ENCODE assay signal across 13 cellular contexts in the genomic region with DNA sequence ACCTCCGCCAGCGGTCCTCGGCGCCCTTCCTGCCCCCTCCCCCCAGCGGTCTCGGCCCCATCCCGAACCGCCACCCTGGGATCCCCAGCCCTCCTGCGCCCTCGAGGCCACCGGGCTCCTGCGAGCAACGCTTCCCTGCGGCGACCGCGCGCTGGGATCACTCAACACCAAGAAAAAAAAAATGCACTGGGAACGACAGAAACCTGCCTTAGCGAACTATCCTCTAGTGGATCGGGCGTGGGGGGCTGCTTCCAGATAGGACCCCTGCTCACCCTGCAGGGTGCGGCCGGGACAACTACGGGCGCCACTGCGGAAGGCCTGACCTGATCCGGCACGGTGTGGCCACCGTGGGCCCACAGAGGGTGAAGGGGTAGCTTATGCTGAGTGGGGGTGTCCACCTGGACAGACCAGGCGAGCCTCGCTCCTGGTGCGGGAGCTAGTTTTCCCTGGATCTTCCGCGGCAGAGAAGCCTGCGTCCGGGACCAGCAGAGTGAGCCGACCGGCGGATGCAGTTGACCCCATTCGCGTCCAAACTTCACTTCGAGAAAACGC. TPM values are rescaled to one million over a fixed set of nuclear protein-coding genes. Genes with fewer than 3 reads are reported as not detected.
DNase-seq lines count a peak whose midpoint lies in the region; ATAC-seq and TF ChIP-seq lines count a peak whose summit lies in the region.
"Had no signal": no experiment of that assay in that cellular context is flagged by ENCODE, and none has a peak within 500 bp of the region (broad histone marks: within the 10 kb centered on the region; RNA-seq: fewer than 3 reads in every experiment).

No MANE protein-coding gene starts in this region.

- peaks cover 68 to 91% (median 87%) of the 10 kb centered on the region in 3 donors for H3K27me3 Mint-ChIP-seq in naive B cell

- no peak overlapping the region for H3K4me2 ChIP-seq in BLaER1

- H3K4me3 ChIP-seq in BLaER1: peak overlapping the region; percentile 4
- peak overlapping the region; percentile 19 to 53 for H3K4me3 ChIP-seq in ascending aorta

- DNase-seq in ELF-1 (ENCODE audit: low read depth, low spot score) (peak; percentile 29), ascending aorta (ENCODE audit: low spot score in 2 of 2) (no peak), naive B cell (no peak), NCI-H510A treated with DMSO at 0.1 percent for 48 hours (lab: John Stamatoyannopoulos, UW) (no peak)
- DNase-seq: NCI-H2081 treated with DMSO at 0.1 percent for 48 hours; stimulated activated naive CD4-positive, alpha-beta T cell treated with Interleukin-2 at 50 U/mL for 16 hours had no signal

- H3K27ac Mint-ChIP-seq in naive B cell: no peak overlapping the region

- peaks cover 42 to 54% (median 51%) of the 10 kb centered on the region in 3 donors for H3K4me1 Mint-ChIP-seq in naive B cell

- H3K27me3 ChIP-seq in BLaER1: peaks cover 95% of the 10 kb centered on the region
- peaks cover 29% of the 10 kb centered on the region for H3K27me3 ChIP-seq in ascending aorta

- intact Hi-C loops in ascending aorta (cut with DNase I): no loop called here

- peaks cover 13% of the 10 kb centered on the region for H3K4me1 ChIP-seq in BLaER1
- peaks cover 9 to 23% of the 10 kb centered on the region in 2 donors for H3K4me1 ChIP-seq in ascending aorta

- no peak for TF ChIP-seq CTCF in ascending aorta (IDR thresholded peaks at IDR 0.05)

- peaks cover 0 to 5% of the 10 kb centered on the region in 2 donors for H3K36me3 Mint-ChIP-seq in naive B cell

- H3K9ac ChIP-seq in BLaER1: no peak overlapping the region

- no peak for ATAC-seq in naive B cell (ENCODE audit: low read depth in 2 of 2)
- no peak for ATAC-seq in GM21619 (IDR thresholded peaks at IDR 0.05; ENCODE audit: unreplicated experiment)
- ATAC-seq in HG03571 (IDR thresholded peaks at IDR 0.05; ENCODE audit: unreplicated experiment): no peak
- no peak for ATAC-seq in GM19463 (IDR thresholded peaks at IDR 0.05; ENCODE audit: unreplicated experiment)
- ATAC-seq: activated CD4-positive, CD25-positive, alpha-beta regulatory T cell treated with anti-CD3 and anti-CD28 coated beads, Interleukin-2, amount 50 U/mL, for 24 hours had no signal

- H3K27ac ChIP-seq in BLaER1 (no peak overlapping the region), ascending aorta (no peak overlapping the region)

- peaks cover 0 to 5% (median 0%) of the 10 kb centered on the region in 7 donors for H3K9me3 Mint-ChIP-seq in naive B cell
- H3K9me3 Mint-ChIP-seq: neural crest cell had no signal

- peaks cover 8% of the 10 kb centered on the region; the same call in 1 of the 2 replicates for H4K20me1 ChIP-seq in BLaER1

- H3K4me3 Mint-ChIP-seq in naive B cell: peak overlapping the region; percentile 36 to 88 (median 77)

- peaks cover 39% of the 10 kb centered on the region for H3K9me3 ChIP-seq in BLaER1
- no peaks in the 10 kb centered on the region for H3K9me3 ChIP-seq in ascending aorta

- H3K36me3 ChIP-seq in BLaER1 (no peaks in the 10 kb centered on the region), ascending aorta (no peaks in the 10 kb centered on the region)

RNA-seq across cellular contexts. Expression of gene NCR2, which starts 38.0 kb away (rescaled TPM):
- total RNA-seq in ascending aorta: not detected
- polyA plus RNA-seq in naive B cell (ENCODE audit: low read depth in 6 of 6): not detected
- total RNA-seq: endothelial cell of umbilical vein, neural crest cell had no signal
- polyA plus RNA-seq: endothelial cell of umbilical vein had no signal
